ENCODE assay signal across 11 cellular contexts in genomic region chr12:111431772-111432171, GRCh38. TPM values are rescaled to one million over a fixed set of nuclear protein-coding genes. Genes with fewer than 3 reads are reported as not detected.
A peak's percentile ranks its signal among the peaks of the same experiment; 100 is the strongest.
DNase-seq lines count a peak whose midpoint lies in the region; ATAC-seq, FAIRE-seq and TF ChIP-seq lines count a peak whose summit lies in the region.
"Had no signal": no experiment of that assay in that cellular context is flagged by ENCODE, and none has a peak within 500 bp of the region (broad histone marks: within the 10 kb centered on the region; RNA-seq: fewer than 3 reads in every experiment).

No MANE protein-coding gene starts in this region.

- no peak for TF ChIP-seq POLR2A in stomach (IDR thresholded peaks at IDR 0.05)

- whole genome bisulfite sequencing in stomach, 5 donors, result 77 to 86% (median 80%) methylated on average over 6 of the region's 6 CpGs

- H3K36me3 Mint-ChIP-seq in activated CD8-positive, alpha-beta memory T cell treated with anti-CD3 and anti-CD28 coated beads, Interleukin-2, amount 10 ng/mL, durations not matched to agents 7 days and 5 days, result peaks cover 18% of the 10 kb centered on the region
- H3K36me3 Mint-ChIP-seq in activated T-helper 1 cell treated with anti-CD3 and anti-CD28 coated beads, Interleukin-12 subunit alpha, Interleukin-12 subunit beta, Interleukin-2, Interleukin-4 antibody, amounts not matched to agents 30 ng/mL and 10 ng/mL and 1 ng/mL, durations not matched to agents 14 hours and 24 hours and 36 hours (ENCODE audit: low read depth), result peaks cover 15% of the 10 kb centered on the region

- no peak for TF ChIP-seq EP300 in stomach (IDR thresholded peaks at IDR 0.05)

- no peak overlapping the region for H3K4me3 ChIP-seq in kidney (ENCODE audit: low read length in 2 of 2)
- H3K4me3 ChIP-seq in stomach, result no peak overlapping the region

- no peaks in the 10 kb centered on the region for H3K27me3 ChIP-seq in stomach

- DNase-seq in activated CD8-positive, alpha-beta memory T cell treated with anti-CD3 and anti-CD28 coated beads, Interleukin-2, amount 10 ng/mL, durations not matched to agents 7 days and 5 days, result no peak
- no peak for DNase-seq in activated CD8-positive, alpha-beta memory T cell treated with anti-CD3 and anti-CD28 coated beads for 24 hours
- no peak for DNase-seq in activated T-helper 1 cell treated with anti-CD3 and anti-CD28 coated beads, Interleukin-12 subunit alpha, Interleukin-12 subunit beta, Interleukin-2, Interleukin-4 antibody, amounts not matched to agents 30 ng/mL and 10 ng/mL and 1 ng/mL, durations not matched to agents 14 hours and 24 hours and 36 hours (ENCODE audit: low spot score)
- no peak for DNase-seq in kidney
- DNase-seq in stomach, result no peak
- no peak for DNase-seq in OCI-M2 (lab: John Stamatoyannopoulos, UW; ENCODE audit: unreplicated experiment)
- no peak for DNase-seq in G401 (ENCODE audit: low spot score)
- DNase-seq in NOMO-1 treated with DMSO at 0.1 percent for 48 hours (lab: John Stamatoyannopoulos, UW; ENCODE audit: unreplicated experiment), result no peak
- DNase-seq: NCI-H2227 treated with DMSO at 0.1 percent for 48 hours; stimulated activated CD8-positive, alpha-beta memory T cell treated with anti-CD3 and anti-CD28 coated beads, Interleukin-4, amount 100 ng/mL, for 48 hours had no signal

- intact Hi-C loops in activated T-helper 1 cell treated with anti-CD3 and anti-CD28 coated beads, Interleukin-12 subunit alpha, Interleukin-12 subunit beta, Interleukin-2, Interleukin-4 antibody, amounts not matched to agents 30 ng/mL and 10 ng/mL and 1 ng/mL, durations not matched to agents 14 hours and 24 hours and 36 hours (cut with micrococcal nuclease), result loop anchor here (10.0 kb wide), 1 partner anchor 657 kb away; no protein-coding TSS in a partner anchor
- intact Hi-C loops in kidney (cut with DNase I), result no loop called here
- intact Hi-C loops in stomach (cut with DNase I; ENCODE audit: low total_unique reads), result no loop called here

- H3K36me3 ChIP-seq in kidney (ENCODE audit: control insufficient read depth in 1 of 2, insufficient read depth in 2 of 2, low read length in 2 of 2) (no peaks in the 10 kb centered on the region), stomach (no peaks in the 10 kb centered on the region)

- no peaks in the 10 kb centered on the region for H3K27me3 Mint-ChIP-seq in activated CD8-positive, alpha-beta memory T cell treated with anti-CD3 and anti-CD28 coated beads, Interleukin-2, amount 10 ng/mL, durations not matched to agents 7 days and 5 days
- H3K27me3 Mint-ChIP-seq in activated T-helper 1 cell treated with anti-CD3 and anti-CD28 coated beads, Interleukin-12 subunit alpha, Interleukin-12 subunit beta, Interleukin-2, Interleukin-4 antibody, amounts not matched to agents 30 ng/mL and 10 ng/mL and 1 ng/mL, durations not matched to agents 14 hours and 24 hours and 36 hours (ENCODE audit: insufficient read depth), result no peaks in the 10 kb centered on the region

- H3K27ac ChIP-seq in kidney (ENCODE audit: low read depth in 2 of 2, low read length in 2 of 2) (peak overlapping the region; percentile 36 to 87), stomach (peak overlapping the region; percentile 8 to 83 (median 78))

- ATAC-seq in activated CD8-positive, alpha-beta memory T cell treated with anti-CD3 and anti-CD28 coated beads, Interleukin-2, amount 10 ng/mL, durations not matched to agents 7 days and 5 days, result no peak
- ATAC-seq: right cardiac atrium had no signal

- H3K9ac ChIP-seq in kidney (ENCODE audit: low read length in 2 of 2), result no peak overlapping the region

- in situ Hi-C loops in G401 (cut with HindIII; ENCODE audit: low sequenced_read_pairs), result no loop called here

- TF ChIP-seq CTCF in kidney (IDR thresholded peaks at IDR 0.05; ENCODE audit: borderline replicate concordance, extremely low read depth, insufficient read depth), result no peak
- no peak for TF ChIP-seq CTCF in stomach (IDR thresholded peaks at IDR 0.05)

- H3K4me3 Mint-ChIP-seq in activated CD8-positive, alpha-beta memory T cell treated with anti-CD3 and anti-CD28 coated beads, Interleukin-2, amount 10 ng/mL, durations not matched to agents 7 days and 5 days, result no peak overlapping the region
- H3K4me3 Mint-ChIP-seq in activated T-helper 1 cell treated with anti-CD3 and anti-CD28 coated beads, Interleukin-12 subunit alpha, Interleukin-12 subunit beta, Interleukin-2, Interleukin-4 antibody, amounts not matched to agents 30 ng/mL and 10 ng/mL and 1 ng/mL, durations not matched to agents 14 hours and 24 hours and 36 hours, result peak overlapping the region; percentile 66

- FAIRE-seq in kidney (lab: Jason Lieb, UNC), result no peak

- H3K4me1 ChIP-seq in kidney (ENCODE audit: control insufficient read depth in 1 of 2, insufficient read depth in 1 of 2, low read depth in 1 of 2, low read length in 2 of 2) (peaks cover 5 to 38% of the 10 kb centered on the region in 2 donors), stomach (peaks cover 57 to 99% (median 79%) of the 10 kb centered on the region in 4 donors)

- CTCF ChIA-PET in activated CD8-positive, alpha-beta memory T cell treated with anti-CD3 and anti-CD28 coated beads, Interleukin-2, amount 10 ng/mL, durations not matched to agents 7 days and 5 days (lab: Charles Lee), result interaction anchor here (0.6 to 4.2 kb wide), 5 partner anchors 13 to 27 kb away, joined by 3 to 38 read pairs (median 16); partner anchors contain the start of gene SH2B3

- no peaks in the 10 kb centered on the region for H3K9me3 ChIP-seq in kidney (ENCODE audit: control insufficient read depth in 1 of 2, low read length in 2 of 2)
- H3K9me3 ChIP-seq in stomach, result no peaks in the 10 kb centered on the region

- H3K9me3 Mint-ChIP-seq in activated CD8-positive, alpha-beta memory T cell treated with anti-CD3 and anti-CD28 coated beads, Interleukin-2, amount 10 ng/mL, durations not matched to agents 7 days and 5 days (ENCODE audit: low read depth), result no peaks in the 10 kb centered on the region
- H3K9me3 Mint-ChIP-seq in activated T-helper 1 cell treated with anti-CD3 and anti-CD28 coated beads, Interleukin-12 subunit alpha, Interleukin-12 subunit beta, Interleukin-2, Interleukin-4 antibody, amounts not matched to agents 30 ng/mL and 10 ng/mL and 1 ng/mL, durations not matched to agents 14 hours and 24 hours and 36 hours, result no peaks in the 10 kb centered on the region

- H3K4me1 Mint-ChIP-seq in activated CD8-positive, alpha-beta memory T cell treated with anti-CD3 and anti-CD28 coated beads, Interleukin-2, amount 10 ng/mL, durations not matched to agents 7 days and 5 days, result peaks cover 93% of the 10 kb centered on the region
- H3K4me1 Mint-ChIP-seq in activated T-helper 1 cell treated with anti-CD3 and anti-CD28 coated beads, Interleukin-12 subunit alpha, Interleukin-12 subunit beta, Interleukin-2, Interleukin-4 antibody, amounts not matched to agents 30 ng/mL and 10 ng/mL and 1 ng/mL, durations not matched to agents 14 hours and 24 hours and 36 hours (ENCODE audit: low read depth), result peaks cover 84% of the 10 kb centered on the region

- peak overlapping the region; percentile 85 for H3K27ac Mint-ChIP-seq in activated CD8-positive, alpha-beta memory T cell treated with anti-CD3 and anti-CD28 coated beads, Interleukin-2, amount 10 ng/mL, durations not matched to agents 7 days and 5 days
- H3K27ac Mint-ChIP-seq in activated T-helper 1 cell treated with anti-CD3 and anti-CD28 coated beads, Interleukin-12 subunit alpha, Interleukin-12 subunit beta, Interleukin-2, Interleukin-4 antibody, amounts not matched to agents 30 ng/mL and 10 ng/mL and 1 ng/mL, durations not matched to agents 14 hours and 24 hours and 36 hours, result peak overlapping the region; percentile 96

RNA-seq across cellular contexts. Expression of gene SH2B3, which starts 26.0 kb away (rescaled TPM):
- total RNA-seq in activated CD8-positive, alpha-beta memory T cell treated with anti-CD3 and anti-CD28 coated beads, Interleukin-2, amount 10 ng/mL, durations not matched to agents 7 days and 5 days, result 10 to 100 TPM; 24.9 to 51.3 TPM
- total RNA-seq in activated T-helper 1 cell treated with anti-CD3 and anti-CD28 coated beads, Interleukin-12 subunit alpha, Interleukin-12 subunit beta, Interleukin-2, Interleukin-4 antibody, amounts not matched to agents 30 ng/mL and 10 ng/mL and 1 ng/mL, durations not matched to agents 14 hours and 24 hours and 36 hours, result 42.0 and 42.3 TPM in 2 replicates
- 35.0 TPM for total RNA-seq in kidney
- 7.3 TPM for polyA plus RNA-seq in kidney (ENCODE audit: insufficient read depth, low read depth, low replicate concordance)
- 10 to 100 TPM in 2 of 5 donors, 1 to 10 TPM in 3; 5.3 to 21.7 (median 9.8) TPM for total RNA-seq in stomach
- polyA plus RNA-seq in stomach, result 1 to 10 TPM; 2.5 to 8.1 (median 7.3) TPM
- 5.7 and 9.9 TPM in 2 replicates for total RNA-seq in G401 (2014; rRNA removed; shearing (Covaris generic))
